In genomic region chr5:110269478-110270142, GRCh38 we compare ENCODE assay signal across 17 cellular contexts.
"Had no signal": no experiment of that assay in that cellular context is flagged by ENCODE, and none has a peak within 500 bp of the region (broad histone marks: within the 10 kb centered on the region; RNA-seq: fewer than 3 reads in every experiment).

No MANE protein-coding gene starts in this region.

- H3K36me3 Mint-ChIP-seq: activated naive CD4-positive, alpha-beta T cell treated with anti-CD3 and anti-CD28 coated beads, Interleukin-2, amount 50 U/mL, for 72 hours; mesothelial cell of epicardium; stimulated activated naive B cell treated with anti-CD40 and anti-IgM and Interleukin-4, amounts not matched to agents 10 μg/mL and 1 μg/mL and 100 μg/mL, for 72 hours had no signal

- DNase-seq: activated CD4-positive, alpha-beta T cell treated with anti-CD3 and anti-CD28 coated beads, Interleukin-2, amount 50 U/mL, for 1 hour; brain microvascular endothelial cell; effector memory CD4-positive, alpha-beta T cell; gastrocnemius medialis; heart right ventricle; posterior cingulate gyrus; retina; stimulated activated CD4-positive, alpha-beta T cell treated with anti-CD3 and anti-CD28 coated beads, Interleukin-15, amount 100 ng/mL, for 24 hours; stimulated activated CD4-positive, alpha-beta T cell treated with anti-CD3 and anti-CD28 coated beads, Interleukin-4, amount 100 ng/mL, for 1 hour; stimulated activated naive B cell treated with anti-CD40 and anti-IgM and Interleukin-4, amounts not matched to agents 10 μg/mL and 1 μg/mL and 100 μg/mL, for 72 hours; trophoblast cell had no signal

- H3K4me3 ChIP-seq: coronary artery, gastrocnemius medialis, heart right ventricle, lung had no signal

- H3K36me3 ChIP-seq: brain microvascular endothelial cell, gastrocnemius medialis, heart right ventricle had no signal

- H3K27ac Mint-ChIP-seq: activated naive CD4-positive, alpha-beta T cell treated with anti-CD3 and anti-CD28 coated beads, Interleukin-2, amount 50 U/mL, for 72 hours; activated T-helper 2 cell treated with anti-CD3 and anti-CD28 coated beads, Interferon-gamma antibody, Interleukin-2, Interleukin-4, amounts not matched to agents 10 μg/mL and 5 μg/mL and 100 μg/mL, durations not matched to agents 14 hours and 24 hours and 36 hours; mesothelial cell of epicardium; stimulated activated naive B cell treated with anti-CD40 and anti-IgM and Interleukin-4, amounts not matched to agents 10 μg/mL and 1 μg/mL and 100 μg/mL, for 72 hours had no signal

- H3K4me1 Mint-ChIP-seq: central memory CD8-positive, alpha-beta T cell; stimulated activated naive B cell treated with anti-CD40 and anti-IgM and Interleukin-4, amounts not matched to agents 10 μg/mL and 1 μg/mL and 100 μg/mL, for 72 hours had no signal

- H3K27ac ChIP-seq: brain microvascular endothelial cell, coronary artery, gastrocnemius medialis, heart right ventricle had no signal

- H3K27me3 ChIP-seq: brain microvascular endothelial cell, gastrocnemius medialis, heart right ventricle had no signal

- H3K9me3 ChIP-seq: gastrocnemius medialis had no signal

- H3K4me3 Mint-ChIP-seq: central memory CD8-positive, alpha-beta T cell; mesothelial cell of epicardium; stimulated activated naive B cell treated with anti-CD40 and anti-IgM and Interleukin-4, amounts not matched to agents 10 μg/mL and 1 μg/mL and 100 μg/mL, for 72 hours had no signal

- H3K27me3 Mint-ChIP-seq: central memory CD8-positive, alpha-beta T cell; stimulated activated naive B cell treated with anti-CD40 and anti-IgM and Interleukin-4, amounts not matched to agents 10 μg/mL and 1 μg/mL and 100 μg/mL, for 72 hours had no signal

- H3K9me3 Mint-ChIP-seq: activated naive CD4-positive, alpha-beta T cell treated with anti-CD3 and anti-CD28 coated beads, Interleukin-2, amount 50 U/mL, for 72 hours; activated T-helper 2 cell treated with anti-CD3 and anti-CD28 coated beads, Interferon-gamma antibody, Interleukin-2, Interleukin-4, amounts not matched to agents 10 μg/mL and 5 μg/mL and 100 μg/mL, durations not matched to agents 14 hours and 24 hours and 36 hours; central memory CD8-positive, alpha-beta T cell; mesothelial cell of epicardium had no signal
